Comparison of ENCODE assay signal across 1 cellular context in genomic region chr1:17201201-17202021, GRCh38.
TF ChIP-seq lines count a peak whose summit lies in the region.

No MANE protein-coding gene starts in this region.

TF ChIP-seq in HepG2, 621 proteins besides CTCF, POLR2A, EP300 and RAD21 (continued from another document):
- TF ChIP-seq ZNF512 (CRISPR knock-in tag; IDR thresholded peaks at IDR 0.05) (no peak), KLF12 (CRISPR knock-in tag; IDR thresholded peaks at IDR 0.05; ENCODE audit: borderline replicate concordance) (no peak), ATF2 (CRISPR knock-in tag; IDR thresholded peaks at IDR 0.05) (no peak), NFKB2 (CRISPR knock-in tag; IDR thresholded peaks at IDR 0.05; ENCODE audit: borderline replicate concordance) (no peak), MEIS2 (CRISPR knock-in tag; IDR thresholded peaks at IDR 0.05) (no peak), ZNF619 (CRISPR knock-in tag; IDR thresholded peaks at IDR 0.05) (no peak), HIC2 (CRISPR knock-in tag; IDR thresholded peaks at IDR 0.05; ENCODE audit: low read depth) (no peak), BRCA1 (CRISPR knock-in tag; IDR thresholded peaks at IDR 0.05) (no peak), AFF4 (CRISPR knock-in tag; IDR thresholded peaks at IDR 0.05) (no peak), NFE2 (CRISPR knock-in tag; IDR thresholded peaks at IDR 0.05) (no peak), AHDC1 (CRISPR knock-in tag; IDR thresholded peaks at IDR 0.05; ENCODE audit: borderline replicate concordance) (no peak), ZNF550 (CRISPR knock-in tag; IDR thresholded peaks at IDR 0.05; ENCODE audit: borderline replicate concordance) (no peak), SIN3B (IDR thresholded peaks at IDR 0.05; ENCODE audit: low read length) (no peak), EEA1 (CRISPR knock-in tag; IDR thresholded peaks at IDR 0.05; ENCODE audit: borderline replicate concordance) (no peak), ZNF501 (CRISPR knock-in tag; IDR thresholded peaks at IDR 0.05) (no peak)
